28 cellular contexts compared by ENCODE assay signal in genomic region chr5:151570058-151570457, GRCh38. TPM values are rescaled to one million over a fixed set of nuclear protein-coding genes. Genes with fewer than 3 reads are reported as not detected.
A peak's percentile ranks its signal among the peaks of the same experiment; 100 is the strongest.
DNase-seq lines count a peak whose midpoint lies in the region; ATAC-seq, FAIRE-seq and TF ChIP-seq lines count a peak whose summit lies in the region.
"Had no signal": no experiment of that assay in that cellular context is flagged by ENCODE, and none has a peak within 500 bp of the region (broad histone marks: within the 10 kb centered on the region; RNA-seq: fewer than 3 reads in every experiment).

No MANE protein-coding gene starts in this region.

- BruUV-seq in PC-9 (replicated peaks; lab: Mats Ljungman, UMichigan), result no TSS peak

- H3K27me3 Mint-ChIP-seq in mesothelial cell of epicardium (ENCODE audit: low read depth), result no peaks in the 10 kb centered on the region
- H3K27me3 Mint-ChIP-seq: activated CD4-positive, alpha-beta T cell treated with anti-CD3 and anti-CD28 coated beads, Interleukin-2, amount 10 ng/mL, durations not matched to agents 7 days and 5 days had no signal

- H2AFZ ChIP-seq in PC-9, result no peak overlapping the region

- ATAC-seq in esophagus mucosa, result peak; percentile 64
- ATAC-seq in GM19463 (IDR thresholded peaks at IDR 0.05; ENCODE audit: unreplicated experiment), result no peak
- ATAC-seq: activated CD8-positive, alpha-beta memory T cell treated with anti-CD3 and anti-CD28 coated beads, Interleukin-2, amount 10 ng/mL, durations not matched to agents 7 days and 5 days; left lobe of liver; naive thymus-derived CD8-positive, alpha-beta T cell had no signal

- no peaks in the 10 kb centered on the region; the same call in 1 of the 2 replicates for H3F3A ChIP-seq in PC-9 (ENCODE audit: insufficient read depth, low read depth)

- POLR2A ChIA-PET in PC-9 (lab: Charles Lee; ENCODE audit: unreplicated experiment), result interaction anchor here (0.5 kb wide), 2 partner anchors 45 to 115 kb away, joined by 6 to 9 read pairs; no protein-coding TSS in a partner anchor

- CTCF ChIA-PET in PC-9 (lab: Charles Lee), result interaction anchor here (0.5 kb wide), 1 partner anchor 945 kb away, joined by 3 read pairs; no protein-coding TSS in a partner anchor

- intact Hi-C loops in PC-9 (cut with micrococcal nuclease; ENCODE audit: unreplicated experiment) (loop anchor here (1.0 to 5.0 kb wide), 2 partner anchors 45 to 77 kb away; no protein-coding TSS in a partner anchor), dorsolateral prefrontal cortex (cut with DNase I) (no loop called here)

- H3K27ac ChIP-seq in C4-2B, result peak overlapping the region; percentile 37
- H3K27ac ChIP-seq in PC-9, result no peak overlapping the region
- H3K27ac ChIP-seq in dorsolateral prefrontal cortex, result peak overlapping the region in 1 of 59 donors; percentile 48
- H3K27ac ChIP-seq: coronary artery, KMS-11, upper lobe of left lung had no signal

- H3K9me3 Mint-ChIP-seq in mesothelial cell of epicardium, result peaks cover 5% of the 10 kb centered on the region
- H3K9me3 Mint-ChIP-seq: activated CD4-positive, alpha-beta T cell treated with anti-CD3 and anti-CD28 coated beads, Interleukin-2, amount 10 ng/mL, durations not matched to agents 7 days and 5 days; activated naive CD4-positive, alpha-beta T cell treated with anti-CD3 and anti-CD28 coated beads for 36 hours; activated T-cell treated with anti-CD3 and anti-CD28 coated beads, Interleukin-2, amount 50 U/mL, for 72 hours; endodermal cell; naive thymus-derived CD8-positive, alpha-beta T cell had no signal

- no peaks in the 10 kb centered on the region for H3K9me3 ChIP-seq in PC-9 (ENCODE audit: insufficient read depth, low read depth)
- H3K9me3 ChIP-seq: upper lobe of left lung had no signal

- no peak overlapping the region for H3K4me3 Mint-ChIP-seq in mesothelial cell of epicardium
- H3K4me3 Mint-ChIP-seq: activated CD4-positive, alpha-beta T cell treated with anti-CD3 and anti-CD28 coated beads, Interleukin-2, amount 10 ng/mL, durations not matched to agents 7 days and 5 days; activated CD8-positive, alpha-beta memory T cell treated with anti-CD3 and anti-CD28 coated beads, Interleukin-2, amount 10 ng/mL, durations not matched to agents 7 days and 5 days; activated naive CD4-positive, alpha-beta T cell treated with anti-CD3 and anti-CD28 coated beads for 36 hours; activated T-cell treated with anti-CD3 and anti-CD28 coated beads, Interleukin-2, amount 50 U/mL, for 72 hours; CD4-positive, alpha-beta memory T cell; endodermal cell; naive thymus-derived CD8-positive, alpha-beta T cell had no signal

- no peak for TF ChIP-seq POLR2A in GM12892 (IDR thresholded peaks at IDR 0.05; ENCODE audit: low read depth, low read length)

- peak overlapping the region; percentile 71 for H3K27ac Mint-ChIP-seq in mesothelial cell of epicardium
- H3K27ac Mint-ChIP-seq: activated CD4-positive, alpha-beta T cell treated with anti-CD3 and anti-CD28 coated beads, Interleukin-2, amount 10 ng/mL, durations not matched to agents 7 days and 5 days; activated CD8-positive, alpha-beta memory T cell treated with anti-CD3 and anti-CD28 coated beads, Interleukin-2, amount 10 ng/mL, durations not matched to agents 7 days and 5 days; activated naive CD4-positive, alpha-beta T cell treated with anti-CD3 and anti-CD28 coated beads for 36 hours; activated T-cell treated with anti-CD3 and anti-CD28 coated beads, Interleukin-2, amount 50 U/mL, for 72 hours; CD4-positive, alpha-beta memory T cell; endodermal cell; naive thymus-derived CD8-positive, alpha-beta T cell had no signal

- peak overlapping the region; percentile 61 for H3K4me2 ChIP-seq in PC-9
- H3K4me2 ChIP-seq: KMS-11 had no signal

- TF ChIP-seq CTCF in C4-2B (conservative IDR thresholded peaks at IDR 0.05), result no peak
- TF ChIP-seq CTCF in PC-9 (conservative IDR thresholded peaks at IDR 0.05), result no peak
- TF ChIP-seq CTCF in mesothelial cell of epicardium (IDR thresholded peaks at IDR 0.05; ENCODE audit: unreplicated experiment), result no peak
- no peak for TF ChIP-seq CTCF in dorsolateral prefrontal cortex (IDR thresholded peaks at IDR 0.05 in 54 of 56, conservative IDR thresholded peaks at IDR 0.05 in 2 of 56; ENCODE audit: low read depth in 1 of 56, partially characterized antibody in 56 of 56)

- peak; percentile 12 to 76 for DNase-seq in PC-9
- DNase-seq in mesothelial cell of epicardium (ENCODE audit: low spot score in 2 of 2, unreplicated experiment in 2 of 2), result no peak
- no peak for DNase-seq in NAMALWA (ENCODE audit: low spot score)
- DNase-seq in dorsolateral prefrontal cortex, result no peak
- DNase-seq in GM12892 (ENCODE audit: insufficient read length), result no peak
- DNase-seq: 8988T; activated CD4-positive, alpha-beta T cell treated with anti-CD3 and anti-CD28 coated beads, Interleukin-2, amount 10 ng/mL, durations not matched to agents 7 days and 5 days; activated CD8-positive, alpha-beta memory T cell treated with anti-CD3 and anti-CD28 coated beads, Interleukin-2, amount 10 ng/mL, durations not matched to agents 7 days and 5 days; activated naive CD4-positive, alpha-beta T cell treated with anti-CD3 and anti-CD28 coated beads for 36 hours; activated T-cell treated with anti-CD3 and anti-CD28 coated beads, Interleukin-2, amount 50 U/mL, for 72 hours; amniotic stem cell; CD4-positive, alpha-beta memory T cell; GOT3; midbrain; naive thymus-derived CD8-positive, alpha-beta T cell; NCI-H748 treated with DMSO at 0.1 percent for 48 hours; Right ventricle myocardium superior; T-helper 9 cell had no signal

- no peak for FAIRE-seq in GM12892 (lab: Jason Lieb, UNC)
- FAIRE-seq: G401.6, HTR-8/SVneo had no signal

- no peaks in the 10 kb centered on the region for H3K9me2 ChIP-seq in PC-9 (ENCODE audit: insufficient read depth)

- peaks cover 20% of the 10 kb centered on the region for H3K4me1 ChIP-seq in PC-9 (replicated peaks; ENCODE audit: insufficient read depth)
- H3K4me1 ChIP-seq: upper lobe of left lung had no signal

- peaks cover 25% of the 10 kb centered on the region for H3K4me1 Mint-ChIP-seq in mesothelial cell of epicardium
- H3K4me1 Mint-ChIP-seq: activated CD4-positive, alpha-beta T cell treated with anti-CD3 and anti-CD28 coated beads, Interleukin-2, amount 10 ng/mL, durations not matched to agents 7 days and 5 days; activated CD8-positive, alpha-beta memory T cell treated with anti-CD3 and anti-CD28 coated beads, Interleukin-2, amount 10 ng/mL, durations not matched to agents 7 days and 5 days; CD4-positive, alpha-beta memory T cell; endodermal cell had no signal

- H3K4me3 ChIP-seq in PC-9, result no peak overlapping the region
- H3K4me3 ChIP-seq in dorsolateral prefrontal cortex, result no peak overlapping the region
- H3K4me3 ChIP-seq: coronary artery, upper lobe of left lung had no signal

- H3K36me3 ChIP-seq in PC-9 (ENCODE audit: low read depth), result no peaks in the 10 kb centered on the region
- H3K36me3 ChIP-seq: upper lobe of left lung had no signal

- H3K79me2 ChIP-seq in PC-9 (ENCODE audit: low read depth), result no peaks in the 10 kb centered on the region

- no peaks in the 10 kb centered on the region for H4K20me1 ChIP-seq in PC-9 (ENCODE audit: insufficient read depth)

- H3K36me3 Mint-ChIP-seq in mesothelial cell of epicardium, result peaks cover 7% of the 10 kb centered on the region
- H3K36me3 Mint-ChIP-seq: activated CD8-positive, alpha-beta memory T cell treated with anti-CD3 and anti-CD28 coated beads, Interleukin-2, amount 10 ng/mL, durations not matched to agents 7 days and 5 days; CD4-positive, alpha-beta memory T cell; naive thymus-derived CD8-positive, alpha-beta T cell had no signal

- peaks cover 7% of the 10 kb centered on the region; the same call in 1 of the 2 replicates for H3K27me3 ChIP-seq in PC-9 (ENCODE audit: insufficient read depth, low read depth)
- peaks cover 0 to 7% (median 0%) of the 10 kb centered on the region in 45 donors for H3K27me3 ChIP-seq in dorsolateral prefrontal cortex
- H3K27me3 ChIP-seq: upper lobe of left lung had no signal

RNA-seq across cellular contexts. Expression of gene FAT2, which starts 21.1 kb away (rescaled TPM):
- total RNA-seq in PC-9 (2021) (0.28 and 0.48 TPM in 2 replicates), esophagus mucosa (82.5 TPM), mesothelial cell of epicardium (2.5 to 2.8 TPM (median 2.8 TPM) in 3 replicates), dorsolateral prefrontal cortex (under 1 TPM in 29 of 120 experiments, not detected in 91; 0.03 to 0.92 (median 0.07) TPM)
- polyA plus RNA-seq in GM12892 (2012; ENCODE audit: missing spikeins), result 0.25 TPM
- total RNA-seq: activated CD4-positive, alpha-beta T cell treated with anti-CD3 and anti-CD28 coated beads, Interleukin-2, amount 10 ng/mL, durations not matched to agents 7 days and 5 days; activated CD8-positive, alpha-beta memory T cell treated with anti-CD3 and anti-CD28 coated beads, Interleukin-2, amount 10 ng/mL, durations not matched to agents 7 days and 5 days; activated naive CD4-positive, alpha-beta T cell treated with anti-CD3 and anti-CD28 coated beads for 36 hours; activated T-cell treated with anti-CD3 and anti-CD28 coated beads, Interleukin-2, amount 50 U/mL, for 72 hours; CD4-positive, alpha-beta memory T cell; left lobe of liver; naive thymus-derived CD8-positive, alpha-beta T cell; Right ventricle myocardium superior had no signal
- polyA plus RNA-seq: CD4-positive, alpha-beta memory T cell had no signal

Comparison
In these comparisons a context has a peak if more than half of its experiments do, and no peak if none do; other contexts are left out.
1. DNase-seq: peak in PC-9 (2 of 2); none in mesothelial cell of epicardium (0 of 2), NAMALWA (single experiment), dorsolateral prefrontal cortex (0 of 10) and GM12892 (single experiment).
2. RNA of gene FAT2, which starts 21.1 kb away (total RNA-seq): 82.5 TPM in esophagus mucosa (single experiment); 2.5 to 2.8 TPM in mesothelial cell of epicardium, 0.28 to 0.48 TPM in PC-9 and 0.03 to 0.92 TPM in dorsolateral prefrontal cortex; every median in the first group is over 10 times any median in the second.